In genomic region chr10:17662193-17663138, GRCh38 we compare ENCODE assay signal across 1 cellular context.
A peak's percentile ranks its signal among the peaks of the same experiment; 100 is the strongest.
TF ChIP-seq lines count a peak whose summit lies in the region.

No MANE protein-coding gene starts in this region.

TF ChIP-seq in K562, 482 proteins besides CTCF, POLR2A, EP300 and RAD21 (continued from another document and continues in another):
- TF ChIP-seq ZNF174 (CRISPR knock-in tag; IDR thresholded peaks at IDR 0.05) (0 out of 2 replicates have a peak, but pooled peaks have one; percentile 13), CTBP1 (IDR thresholded peaks at IDR 0.05; ENCODE audit: borderline replicate concordance) (peak; percentile 82), MECOM (CRISPR knock-in tag; IDR thresholded peaks at IDR 0.05) (peak; percentile 57; the same call in 1 of the 2 replicates), AFF1 (IDR thresholded peaks at IDR 0.05; ENCODE audit: low read depth in 1 of 2, partially characterized antibody in 2 of 2) (peak; percentile 61 to 91), LEF1 (IDR thresholded peaks at IDR 0.05) (peak; percentile 96), ELF4 (CRISPR knock-in tag; IDR thresholded peaks at IDR 0.05) (peak; percentile 82; the same call in 1 of the 2 replicates), ATF3 (IDR thresholded peaks at IDR 0.05) (peak; percentile 61; the same call in 1 of the 2 replicates), ATF3 (CRISPR knock-in tag; conservative IDR thresholded peaks at IDR 0.05) (0 out of 2 replicates have a peak, but pooled peaks have one; percentile 42), SIN3A (IDR thresholded peaks at IDR 0.05; ENCODE audit: borderline replicate concordance in 2 of 2, control insufficient read depth in 1 of 2, low read depth in 2 of 2, low read length in 2 of 2) (no peak), KDM5B (IDR thresholded peaks at IDR 0.05; ENCODE audit: insufficient replicate concordance, low read depth, low read length) (no peak), HDAC2 (IDR thresholded peaks at IDR 0.05) (peak; percentile 96), NCOR1 (IDR thresholded peaks at IDR 0.05) (peak; percentile 100), MTA2 (IDR thresholded peaks at IDR 0.05; ENCODE audit: low read depth) (peak; percentile 99), ZMIZ1 (IDR thresholded peaks at IDR 0.05; ENCODE audit: low read depth in 2 of 2, low read length in 2 of 2) (peak in 1 of 2 experiments; percentile 96; a peak in 2 of 4 replicates), ZNF316 (IDR thresholded peaks at IDR 0.05) (peak; percentile 72), RNF2 (IDR thresholded peaks at IDR 0.05) (peak; percentile 95), GABPA (tag; conservative IDR thresholded peaks at IDR 0.05; ENCODE audit: low read depth) (peak; percentile 40), ZNF224 (CRISPR knock-in tag; IDR thresholded peaks at IDR 0.05) (no peak), DMBX1 (CRISPR knock-in tag; IDR thresholded peaks at IDR 0.05; ENCODE audit: borderline replicate concordance) (peak; percentile 87), ELK3 (CRISPR knock-in tag; IDR thresholded peaks at IDR 0.05) (0 out of 2 replicates have a peak, but pooled peaks have one; percentile 14), KHSRP (IDR thresholded peaks at IDR 0.05) (peak; percentile 88), MTF1 (CRISPR knock-in tag; IDR thresholded peaks at IDR 0.05; ENCODE audit: borderline replicate concordance) (no peak), RBM17 (IDR thresholded peaks at IDR 0.05; ENCODE audit: borderline replicate concordance, low read depth, low read length) (no peak), MBD2 (IDR thresholded peaks at IDR 0.05; ENCODE audit: borderline replicate concordance, low read depth) (peak; percentile 69), NCOA2 (IDR thresholded peaks at IDR 0.05; ENCODE audit: partially characterized antibody in 2 of 2) (peak; percentile 81 to 83), NFATC3 (IDR thresholded peaks at IDR 0.05) (peak; percentile 89; the same call in 1 of the 2 replicates), SNIP1 (IDR thresholded peaks at IDR 0.05; ENCODE audit: low read depth) (no peak), ETV6 (IDR thresholded peaks at IDR 0.05; ENCODE audit: borderline replicate concordance in 1 of 2, low read depth in 2 of 2, low read length in 1 of 2) (peak in 1 of 2 experiments; percentile 50; a peak in 1 of 4 replicates), ETV6 (CRISPR knock-in tag; IDR thresholded peaks at IDR 0.05; ENCODE audit: borderline replicate concordance) (no peak), ARID1B (IDR thresholded peaks at IDR 0.05) (peak; percentile 100), TRIM28 (IDR thresholded peaks at IDR 0.05) (peak; percentile 77; the same call in 1 of the 2 replicates), TAF9B (IDR thresholded peaks at IDR 0.05; ENCODE audit: partially characterized antibody) (peak; percentile 58), CREB3 (tag; conservative IDR thresholded peaks at IDR 0.05; ENCODE audit: low read depth) (peak; percentile 83), ZNF583 (CRISPR knock-in tag; IDR thresholded peaks at IDR 0.05) (peak; percentile 20; the same call in 1 of the 2 replicates), GTF2E2 (tag; IDR thresholded peaks at IDR 0.05) (no peak), SREBF2 (CRISPR knock-in tag; IDR thresholded peaks at IDR 0.05) (no peak), KLF16 (IDR thresholded peaks at IDR 0.05) (peak; percentile 98), ZNF274 (IDR thresholded peaks at IDR 0.05; ENCODE audit: borderline replicate concordance, low read depth, low read length) (peak; percentile 82), NONO (IDR thresholded peaks at IDR 0.05; ENCODE audit: low read depth in 2 of 2, low read length in 1 of 2) (peak in 1 of 2 experiments; percentile 92; a peak in 2 of 4 replicates), POLR2H (tag; IDR thresholded peaks at IDR 0.05; ENCODE audit: low read depth) (peak; percentile 36; the same call in 1 of the 2 replicates), ZNF699 (CRISPR knock-in tag; IDR thresholded peaks at IDR 0.05; ENCODE audit: insufficient replicate concordance) (no peak), DDX20 (tag; IDR thresholded peaks at IDR 0.05; ENCODE audit: low read depth) (0 out of 2 replicates have a peak, but pooled peaks have one; percentile 55), ATF4 (CRISPR knock-in tag; IDR thresholded peaks at IDR 0.05) (peak; percentile 50), ARHGAP35 (IDR thresholded peaks at IDR 0.05; ENCODE audit: partially characterized antibody) (no peak), SMC3 (conservative IDR thresholded peaks at IDR 0.05; ENCODE audit: insufficient read depth, low read depth, low read length) (no peak), FOXA3 (CRISPR knock-in tag; conservative IDR thresholded peaks at IDR 0.05 in 1 of 2, IDR thresholded peaks at IDR 0.05 in 1 of 2) (no peak), MEIS2 (IDR thresholded peaks at IDR 0.05; ENCODE audit: partially characterized antibody) (peak; percentile 95), ZBTB12 (CRISPR knock-in tag; IDR thresholded peaks at IDR 0.05) (peak; percentile 45; the same call in 1 of the 2 replicates), HOMEZ (CRISPR knock-in tag; IDR thresholded peaks at IDR 0.05) (no peak), SMARCE1 (IDR thresholded peaks at IDR 0.05) (peak; percentile 99), SOX6 (IDR thresholded peaks at IDR 0.05) (peak; percentile 99), DPF2 (IDR thresholded peaks at IDR 0.05) (peak; percentile 100), ZNF511 (CRISPR knock-in tag; IDR thresholded peaks at IDR 0.05) (no peak)
